16 cellular contexts compared by ENCODE assay signal in genomic region chr4:79078339-79078738, GRCh38.
DNase-seq lines count a peak whose midpoint lies in the region; ATAC-seq and TF ChIP-seq lines count a peak whose summit lies in the region.
"Had no signal": no experiment of that assay in that cellular context is flagged by ENCODE, and none has a peak within 500 bp of the region (broad histone marks: within the 10 kb centered on the region; RNA-seq: fewer than 3 reads in every experiment).

No MANE protein-coding gene starts in this region.

- no peak overlapping the region for H3K4me3 ChIP-seq in GM12865 (ENCODE audit: low read depth, low read length)
- no peak overlapping the region for H3K4me3 ChIP-seq in heart right ventricle
- no peak overlapping the region for H3K4me3 ChIP-seq in gastrocnemius medialis
- H3K4me3 ChIP-seq: GM23248 had no signal

- H3K27ac ChIP-seq in heart right ventricle (no peak overlapping the region), gastrocnemius medialis (peak overlapping the region; percentile 30 to 83 (median 62))
- H3K27ac ChIP-seq: GM23248 had no signal

- no peak overlapping the region for H3K4me3 Mint-ChIP-seq in stimulated activated naive CD8-positive, alpha-beta T cell treated with anti-CD3 and anti-CD28 coated beads, Interleukin-15, amount 100 ng/mL, for 72 hours

- peak; percentile 4 for DNase-seq in GM12865 (ENCODE audit: low read depth)
- DNase-seq in astrocyte of the hippocampus (ENCODE audit: low read depth, low spot score), result peak; percentile 18
- DNase-seq in heart right ventricle, result peak in 1 of 2 donors; percentile 3
- peak; percentile 44 to 76 for DNase-seq in gastrocnemius medialis
- DNase-seq in stimulated activated naive CD8-positive, alpha-beta T cell treated with anti-CD3 and anti-CD28 coated beads, Interleukin-15, amount 100 ng/mL, for 72 hours, result no peak
- DNase-seq: C1 segment of cervical spinal cord, DND-41, GM23248, KBM-7, NCI-H1048, NCI-H1436 treated with DMSO at 0.1 percent for 48 hours, NCI-H2081 treated with DMSO at 0.1 percent for 48 hours, NCI-H510A, NCI-H774 had no signal

- no peaks in the 10 kb centered on the region for H3K27me3 ChIP-seq in heart right ventricle
- no peaks in the 10 kb centered on the region for H3K27me3 ChIP-seq in gastrocnemius medialis

- no peak for TF ChIP-seq POLR2A in gastrocnemius medialis (IDR thresholded peaks at IDR 0.05)

- intact Hi-C loops in heart right ventricle (cut with DNase I), result no loop called here
- intact Hi-C loops in gastrocnemius medialis (cut with DNase I; ENCODE audit: low total_unique reads), result no loop called here

- H3K36me3 ChIP-seq in heart right ventricle (no peaks in the 10 kb centered on the region), gastrocnemius medialis (no peaks in the 10 kb centered on the region)

- peaks cover 0 to 55% (median 23%) of the 10 kb centered on the region in 11 donors for H3K9me3 ChIP-seq in heart right ventricle
- peaks cover 0 to 13% (median 0%) of the 10 kb centered on the region in 3 donors for H3K9me3 ChIP-seq in gastrocnemius medialis

- TF ChIP-seq CTCF in GM12865 (IDR thresholded peaks at IDR 0.05; ENCODE audit: insufficient read depth, low read depth, low read length, missing control alignments) (no peak), heart right ventricle (IDR thresholded peaks at IDR 0.05) (no peak), gastrocnemius medialis (IDR thresholded peaks at IDR 0.05 in 4 of 5, conservative IDR thresholded peaks at IDR 0.05 in 1 of 5) (no peak)

- no peaks in the 10 kb centered on the region for H3K27me3 Mint-ChIP-seq in stimulated activated naive CD8-positive, alpha-beta T cell treated with anti-CD3 and anti-CD28 coated beads, Interleukin-15, amount 100 ng/mL, for 72 hours

- H3K4me1 Mint-ChIP-seq in stimulated activated naive CD8-positive, alpha-beta T cell treated with anti-CD3 and anti-CD28 coated beads, Interleukin-15, amount 100 ng/mL, for 72 hours, result no peaks in the 10 kb centered on the region

- H3K27ac Mint-ChIP-seq in stimulated activated naive CD8-positive, alpha-beta T cell treated with anti-CD3 and anti-CD28 coated beads, Interleukin-15, amount 100 ng/mL, for 72 hours, result no peak overlapping the region

- H3K4me1 ChIP-seq in heart right ventricle (peaks cover 0 to 10% (median 0%) of the 10 kb centered on the region in 9 donors), gastrocnemius medialis (peaks cover 0 to 7% of the 10 kb centered on the region in 2 donors)

- 12 to 34% methylated on average over 1 of the region's 1 CpG for WGBS in heart right ventricle, 2 donors

- H3K9me3 Mint-ChIP-seq in stimulated activated naive CD8-positive, alpha-beta T cell treated with anti-CD3 and anti-CD28 coated beads, Interleukin-15, amount 100 ng/mL, for 72 hours, result peaks cover 6 to 42% of the 10 kb centered on the region in 2 donors

- in situ Hi-C loops in gastrocnemius medialis (cut with MboI; ENCODE audit: low sequenced_read_pairs in 4 of 4), result no loop called here

- peak in 6 of 8 donors; percentile 29 to 92 (median 44) for ATAC-seq in heart right ventricle
- peak; percentile 65 to 72 for ATAC-seq in gastrocnemius medialis
- no peak for ATAC-seq in stimulated activated naive CD8-positive, alpha-beta T cell treated with anti-CD3 and anti-CD28 coated beads, Interleukin-15, amount 100 ng/mL, for 72 hours
- no peak for ATAC-seq in HG02938 (IDR thresholded peaks at IDR 0.05; ENCODE audit: unreplicated experiment)
- no peak for ATAC-seq in GM18517 (IDR thresholded peaks at IDR 0.05; ENCODE audit: unreplicated experiment)

Comparison
In these comparisons a context has a peak if more than half of its experiments do, and no peak if none do; other contexts are left out.
1. DNase-seq: peak in GM12865 (single experiment), astrocyte of the hippocampus (single experiment) and gastrocnemius medialis (2 of 2); none in stimulated activated naive CD8-positive, alpha-beta T cell treated with anti-CD3 and anti-CD28 coated beads, Interleukin-15, amount 100 ng/mL, for 72 hours (0 of 2).
2. ATAC-seq: peak in heart right ventricle (6 of 8) and gastrocnemius medialis (2 of 2); none in stimulated activated naive CD8-positive, alpha-beta T cell treated with anti-CD3 and anti-CD28 coated beads, Interleukin-15, amount 100 ng/mL, for 72 hours (single experiment), HG02938 (single experiment) and GM18517 (single experiment).
3. H3K27ac ChIP-seq: peak in gastrocnemius medialis (4 of 4); none in heart right ventricle (0 of 10).